In genomic region chr7:13833872-13834271, GRCh38 we compare ENCODE assay signal across 1 cellular context.
TF ChIP-seq lines count a peak whose summit lies in the region.

No MANE protein-coding gene starts in this region.

TF ChIP-seq in WTC11, 78 proteins besides CTCF, POLR2A, EP300 and RAD21 (continued from another document):
- no peak for TF ChIP-seq USF2 (CRISPR knock-in tag; IDR thresholded peaks at IDR 0.05)
